8 cellular contexts compared by ENCODE assay signal in genomic region chr18:11324956-11325873, GRCh38.
DNase-seq lines count a peak whose midpoint lies in the region; ATAC-seq and TF ChIP-seq lines count a peak whose summit lies in the region.

No MANE protein-coding gene starts in this region.

- no peaks in the 10 kb centered on the region for H3K36me3 Mint-ChIP-seq in stimulated activated effector memory CD8-positive, alpha-beta T cell treated with anti-CD3 and anti-CD28 coated beads, Interleukin-12 subunit alpha, Interleukin-12 subunit beta, amount 100 ng/mL, for 72 hours

- no peak overlapping the region for H3K4me3 Mint-ChIP-seq in stimulated activated effector memory CD8-positive, alpha-beta T cell treated with anti-CD3 and anti-CD28 coated beads, Interleukin-12 subunit alpha, Interleukin-12 subunit beta, amount 100 ng/mL, for 72 hours

- DNase-seq in activated CD4-positive, alpha-beta T cell treated with anti-CD3 and anti-CD28 coated beads for 48 hours = peak; percentile 21
- DNase-seq in activated CD4-positive, alpha-beta T cell treated with anti-CD3 and anti-CD28 coated beads for 1 hour = no peak
- DNase-seq in stimulated activated effector memory CD8-positive, alpha-beta T cell treated with anti-CD3 and anti-CD28 coated beads, Interleukin-12 subunit alpha, Interleukin-12 subunit beta, amount 100 ng/mL, for 72 hours (ENCODE audit: low spot score in 2 of 2) = no peak
- DNase-seq in Ammon's horn (ENCODE audit: low spot score) = no peak
- DNase-seq in activated T-cell treated with anti-CD3 and anti-CD28 coated beads, Interleukin-2, amount 50 U/mL, for 1 hour = no peak

- H3K4me1 Mint-ChIP-seq in stimulated activated effector memory CD8-positive, alpha-beta T cell treated with anti-CD3 and anti-CD28 coated beads, Interleukin-12 subunit alpha, Interleukin-12 subunit beta, amount 100 ng/mL, for 72 hours = no peaks in the 10 kb centered on the region

- H3K27ac Mint-ChIP-seq in stimulated activated effector memory CD8-positive, alpha-beta T cell treated with anti-CD3 and anti-CD28 coated beads, Interleukin-12 subunit alpha, Interleukin-12 subunit beta, amount 100 ng/mL, for 72 hours = no peak overlapping the region

- peaks cover 9% of the 10 kb centered on the region for H3K9me3 Mint-ChIP-seq in stimulated activated effector memory CD8-positive, alpha-beta T cell treated with anti-CD3 and anti-CD28 coated beads, Interleukin-12 subunit alpha, Interleukin-12 subunit beta, amount 100 ng/mL, for 72 hours

- ATAC-seq in HG03025 (IDR thresholded peaks at IDR 0.05; ENCODE audit: low FRiP score, unreplicated experiment) (peak; percentile 79), SK-N-SH treated with all-trans-retinoic acid at 6 μM for 48 hours (peak; percentile 64), GM19324 (IDR thresholded peaks at IDR 0.05; ENCODE audit: low FRiP score, unreplicated experiment) (no peak)
- ATAC-seq in stimulated activated effector memory CD8-positive, alpha-beta T cell treated with anti-CD3 and anti-CD28 coated beads, Interleukin-12 subunit alpha, Interleukin-12 subunit beta, amount 100 ng/mL, for 72 hours = peak; percentile 87

TF ChIP-seq in SK-N-SH treated with all-trans-retinoic acid at 6 μM for 48 hours, 23 proteins besides CTCF, POLR2A, EP300 and RAD21:
- TF ChIP-seq TOX (CRISPR knock-in tag; IDR thresholded peaks at IDR 0.05; ENCODE audit: borderline replicate concordance) (no peak), CREB5 (CRISPR knock-in tag; IDR thresholded peaks at IDR 0.05; ENCODE audit: low read depth) (no peak)
